In the genomic region with DNA sequence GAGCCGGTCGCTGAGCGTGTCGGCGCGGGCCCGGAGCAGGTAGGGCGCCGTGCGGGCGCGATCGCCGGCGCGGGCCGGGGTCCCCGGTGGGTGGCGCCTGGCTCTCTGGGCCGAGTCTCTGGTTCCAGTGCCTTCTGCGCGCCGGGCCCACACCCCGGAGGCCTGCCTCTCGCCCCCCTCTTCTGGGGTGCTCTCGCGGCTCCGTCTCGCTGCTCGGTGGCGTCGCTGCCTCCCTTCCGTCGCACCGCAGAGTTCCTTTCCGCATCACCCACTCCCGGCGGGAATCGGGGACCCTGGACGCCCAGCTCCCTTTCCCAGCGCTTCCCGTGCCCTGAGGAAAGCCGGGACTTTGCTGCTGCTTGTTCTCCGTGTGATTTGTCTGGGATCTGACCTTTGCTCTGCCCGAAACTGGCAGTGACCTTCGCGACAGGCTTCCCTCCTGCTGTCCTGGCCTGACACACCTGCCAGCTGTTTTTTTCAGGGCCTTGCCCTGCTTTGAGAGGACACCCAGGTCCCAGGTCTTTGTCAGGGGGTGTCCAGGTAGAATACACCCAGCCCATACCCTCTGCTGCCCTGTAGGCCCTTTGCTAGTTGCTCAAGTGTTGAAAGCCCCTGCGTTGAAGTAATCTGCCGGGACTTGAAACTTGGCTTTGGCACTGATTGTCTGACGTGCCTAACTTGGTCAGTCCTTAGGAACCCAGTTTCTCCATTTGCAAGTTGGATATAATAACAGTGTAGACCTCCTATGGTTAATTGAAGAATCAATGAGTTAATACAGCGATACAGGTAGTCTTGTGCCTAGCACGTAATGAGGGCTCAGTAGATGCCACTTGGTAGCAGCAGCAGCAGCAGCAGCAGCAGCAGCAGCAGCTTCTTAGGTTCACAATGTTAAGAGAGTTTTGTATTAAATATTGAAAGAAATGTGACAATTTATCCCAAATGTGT, we compare ENCODE assay signal across 8 cellular contexts. TPM values are rescaled to one million over a fixed set of nuclear protein-coding genes. Genes with fewer than 3 reads are reported as not detected.
DNase-seq lines count a peak whose midpoint lies in the region; ATAC-seq, FAIRE-seq and TF ChIP-seq lines count a peak whose summit lies in the region.

No MANE protein-coding gene starts in this region.

- DNase-seq in GM19238 (ENCODE audit: insufficient read length, low spot score) (peak; percentile 35), SK-N-MC (ENCODE audit: low read depth, low spot score) (no peak), T47D (ENCODE audit: low read depth in 1 of 2, low spot score in 1 of 2) (peak; percentile 24 to 42), inferior parietal cortex (ENCODE audit: extremely low spot score) (peak; percentile 53), small intestine (peak; percentile 87), foreskin melanocyte (no peak)

- peaks cover 5 to 12% of the 10 kb centered on the region in 2 donors for H3K4me1 ChIP-seq in small intestine (ENCODE audit: control insufficient read depth in 2 of 2, insufficient read depth in 1 of 2, low read depth in 1 of 2, low read length in 1 of 2)

- peak overlapping the region; percentile 84 for H3K9ac ChIP-seq in SK-N-MC (ENCODE audit: insufficient read length)

- H3K36me3 ChIP-seq in SK-N-MC (ENCODE audit: insufficient read depth, low read length) (peaks cover 3% of the 10 kb centered on the region; the same call in 1 of the 2 replicates), small intestine (ENCODE audit: control insufficient read depth in 2 of 2, insufficient read depth in 2 of 2, low read length in 2 of 2) (no peaks in the 10 kb centered on the region)

- 0 to 1% (median 0%) methylated on average over 35 to 52 of the region's 52 CpGs for WGBS in small intestine, 3 donors

- ATAC-seq in HG03432 (IDR thresholded peaks at IDR 0.05; ENCODE audit: unreplicated experiment), result peak; percentile 43

- no peaks in the 10 kb centered on the region for H3K27me3 ChIP-seq in small intestine (ENCODE audit: control insufficient read depth in 2 of 2, insufficient read depth in 2 of 2, low read length in 2 of 2)

- peak; percentile 78 for TF ChIP-seq CTCF in C4-2B (conservative IDR thresholded peaks at IDR 0.05)

- in situ Hi-C loops in T47D (cut with HindIII; ENCODE audit: low pct_unique_long_range_greater_than_20kb, low sequenced_read_pairs), result no loop called here

- no peak for FAIRE-seq in small intestine (lab: Jason Lieb, UNC)

- H3K27ac ChIP-seq in C4-2B (peak overlapping the region; percentile 86), SK-N-MC (peak overlapping the region; percentile 93), small intestine (ENCODE audit: low read depth in 1 of 2, low read length in 1 of 2) (peak overlapping the region; percentile 95 to 99)

- peak overlapping the region; percentile 85 for H3K4me3 ChIP-seq in SK-N-MC
- H3K4me3 ChIP-seq in small intestine (ENCODE audit: low read depth in 1 of 2, low read length in 2 of 2), result peak overlapping the region; percentile 86 to 97

- H3K9me3 ChIP-seq in SK-N-MC (ENCODE audit: low read depth, low read length) (no peaks in the 10 kb centered on the region), small intestine (ENCODE audit: control insufficient read depth, low read depth) (no peaks in the 10 kb centered on the region)

RNA-seq across cellular contexts. Expression of gene FDX1, which starts 0.8 kb away (rescaled TPM):
- polyA plus RNA-seq in small intestine, result 10 to 100 TPM; 20.4 to 47.0 (median 31.3) TPM

Comparison
In these comparisons a context has a peak if more than half of its experiments do, and no peak if none do; other contexts are left out.
1. DNase-seq: peak in GM19238 (single experiment), T47D (2 of 2), inferior parietal cortex (single experiment) and small intestine (single experiment); none in SK-N-MC (single experiment) and foreskin melanocyte (single experiment).
2. Peak in every context shown above with its lines, with median percentiles within 50 percentile points of each other: H3K27ac ChIP-seq.